Comparison of ENCODE assay signal across 1 cellular context in genomic region chr1:244730153-244730933, GRCh38.
TF ChIP-seq lines count a peak whose summit lies in the region.

No MANE protein-coding gene starts in this region.

TF ChIP-seq in HEK293, 187 proteins besides CTCF, POLR2A, EP300 and RAD21 (continued from another document):
- TF ChIP-seq ZNF274 (IDR thresholded peaks at IDR 0.05; ENCODE audit: low read length) (no peak), ZNF274 (tag by site-specific recombination; IDR thresholded peaks at IDR 0.05; ENCODE audit: borderline replicate concordance) (no peak), ZNF645 (tag by site-specific recombination; IDR thresholded peaks at IDR 0.05) (no peak), ZNF37A (tag by site-specific recombination; IDR thresholded peaks at IDR 0.05) (no peak), ZNF19 (tag by site-specific recombination; IDR thresholded peaks at IDR 0.05; ENCODE audit: low read depth) (no peak), ZNF529 (tag by site-specific recombination; IDR thresholded peaks at IDR 0.05; ENCODE audit: insufficient replicate concordance) (no peak), ZNF133 (tag by site-specific recombination; IDR thresholded peaks at IDR 0.05) (no peak), ZNF76 (tag by site-specific recombination; IDR thresholded peaks at IDR 0.05; ENCODE audit: borderline replicate concordance, low read depth) (no peak), ZNF214 (tag by site-specific recombination; IDR thresholded peaks at IDR 0.05; ENCODE audit: borderline replicate concordance) (no peak)
